In the genomic region with DNA sequence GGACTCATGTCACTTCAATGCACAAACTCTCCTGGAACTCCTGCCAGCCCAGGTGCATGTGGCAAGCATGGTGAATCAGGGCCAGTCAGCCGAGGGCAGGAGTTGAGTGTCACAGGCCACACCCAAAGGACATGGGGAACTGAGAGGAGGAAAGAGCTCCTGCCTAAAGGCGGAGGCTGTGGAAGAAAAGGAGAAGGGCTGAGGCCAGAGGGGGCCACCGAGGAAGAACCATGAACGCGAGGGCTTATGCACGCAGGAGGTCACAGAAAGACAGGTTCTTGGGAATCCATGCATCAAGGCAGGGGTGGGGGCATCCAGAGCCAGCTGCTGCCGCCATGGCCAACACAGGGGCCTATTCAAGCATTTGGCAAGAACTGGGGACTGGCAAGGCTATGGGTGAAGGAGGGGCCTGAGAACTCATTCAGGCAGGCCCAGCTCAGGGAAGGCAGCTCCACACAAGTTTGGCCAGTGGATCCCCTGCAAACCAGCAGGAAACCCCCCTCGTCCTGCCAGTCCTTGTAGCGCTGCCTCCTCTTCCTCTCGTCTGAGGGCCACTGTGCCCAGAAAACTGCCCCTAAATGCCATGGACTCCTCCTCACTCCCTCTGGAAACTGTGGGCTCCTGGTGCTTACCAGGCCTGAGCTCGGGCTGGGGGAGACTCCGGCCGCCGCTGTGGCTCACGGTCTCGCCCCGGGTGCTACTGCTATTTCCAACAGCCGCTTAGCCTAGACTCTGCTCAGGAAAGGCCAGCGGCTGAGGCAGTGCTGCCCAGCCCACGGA, we compare ENCODE assay signal across 8 cellular contexts. TPM values are rescaled to one million over a fixed set of nuclear protein-coding genes. Genes with fewer than 3 reads are reported as not detected.
DNase-seq lines count a peak whose midpoint lies in the region; ATAC-seq and TF ChIP-seq lines count a peak whose summit lies in the region.

No MANE protein-coding gene starts in this region.

- intact Hi-C loops in ascending aorta (cut with DNase I), result loop anchor here (10.0 kb wide), 1 partner anchor 162 kb away; no protein-coding TSS in a partner anchor
- intact Hi-C loops in left colon (cut with DNase I, micrococcal nuclease), result no loop called here

- DNase-seq in ascending aorta (ENCODE audit: low spot score in 2 of 2) (peak in 1 of 2 donors; percentile 81), left colon (peak; percentile 34 to 62), NCI-H2227 (lab: John Stamatoyannopoulos, UW; ENCODE audit: unreplicated experiment) (no peak), NCI-H226 (no peak)

- H3K36me3 ChIP-seq in KMS-11 (ENCODE audit: insufficient read depth), result no peaks in the 10 kb centered on the region
- peaks cover 13 to 15% of the 10 kb centered on the region in 2 donors for H3K36me3 ChIP-seq in ascending aorta
- H3K36me3 ChIP-seq in subcutaneous abdominal adipose tissue (ENCODE audit: control insufficient read depth in 5 of 5, insufficient read depth in 5 of 5, low read length in 5 of 5), result peaks cover 0 to 36% (median 28%) of the 10 kb centered on the region in 5 donors

- H3K79me2 ChIP-seq in KMS-11 (ENCODE audit: insufficient read depth, low read depth), result no peaks in the 10 kb centered on the region

- H4K20me1 ChIP-seq in KMS-11 (ENCODE audit: insufficient read depth), result no peaks in the 10 kb centered on the region

- peak overlapping the region; percentile 87 for H3K4me2 ChIP-seq in KMS-11

- ATAC-seq in left colon, result peak; percentile 19
- no peak for ATAC-seq in GM21381 (IDR thresholded peaks at IDR 0.05; ENCODE audit: unreplicated experiment)
- no peak for ATAC-seq in GM21576 (IDR thresholded peaks at IDR 0.05; ENCODE audit: unreplicated experiment)

- H3K4me3 ChIP-seq in KMS-11 (IDR thresholded peaks at IDR 0.05; ENCODE audit: insufficient read depth, low read depth, low read length), result no peak overlapping the region
- peak overlapping the region; percentile 54 to 76 for H3K4me3 ChIP-seq in ascending aorta
- peak overlapping the region; percentile 64 to 96 (median 76) for H3K4me3 ChIP-seq in subcutaneous abdominal adipose tissue (ENCODE audit: low read depth in 1 of 5, low read length in 5 of 5)

- H3K9ac ChIP-seq in KMS-11 (no peak overlapping the region), subcutaneous abdominal adipose tissue (ENCODE audit: low read length in 5 of 5) (peak overlapping the region; percentile 72 to 98 (median 84))

- H3K4me1 ChIP-seq in KMS-11 (ENCODE audit: low read depth, poor library complexity, severe bottlenecking) (peaks cover 11% of the 10 kb centered on the region), ascending aorta (peaks cover 13 to 28% of the 10 kb centered on the region in 2 donors), subcutaneous abdominal adipose tissue (ENCODE audit: control insufficient read depth in 5 of 5, insufficient read depth in 5 of 5, low read length in 5 of 5) (peaks cover 34 to 70% (median 59%) of the 10 kb centered on the region in 5 donors)

- TF ChIP-seq CTCF in KMS-11 (conservative IDR thresholded peaks at IDR 0.05; ENCODE audit: low read depth, low read length), result no peak
- TF ChIP-seq CTCF in ascending aorta (IDR thresholded peaks at IDR 0.05), result no peak

- H3K27ac ChIP-seq in KMS-11, result no peak overlapping the region
- peak overlapping the region; percentile 94 to 99 for H3K27ac ChIP-seq in ascending aorta
- peak overlapping the region; percentile 99 for H3K27ac ChIP-seq in subcutaneous abdominal adipose tissue (ENCODE audit: low read depth, low read length)

- H3K27me3 ChIP-seq in KMS-11 (ENCODE audit: insufficient read depth, low read depth), result no peaks in the 10 kb centered on the region
- H3K27me3 ChIP-seq in ascending aorta, result no peaks in the 10 kb centered on the region
- H3K27me3 ChIP-seq in subcutaneous abdominal adipose tissue (ENCODE audit: control insufficient read depth in 5 of 5, insufficient read depth in 4 of 5, low read length in 5 of 5), result no peaks in the 10 kb centered on the region

- H3K9me3 ChIP-seq in ascending aorta, result no peaks in the 10 kb centered on the region
- H3K9me3 ChIP-seq in subcutaneous abdominal adipose tissue (ENCODE audit: control insufficient read depth in 5 of 5, low read length in 5 of 5), result no peaks in the 10 kb centered on the region

- H2AFZ ChIP-seq in KMS-11 (ENCODE audit: low read depth), result peak overlapping the region; percentile 93; the same call in 1 of the 2 replicates

RNA-seq across cellular contexts. Expression of a gene that starts 15.4 kb away (rescaled TPM):
- total RNA-seq in ascending aorta (76.0 TPM), left colon (10 to 100 TPM; 12.1 to 13.0 TPM)

RNA-seq across cellular contexts. Expression of a gene that starts 45.4 kb away (rescaled TPM):
- total RNA-seq in ascending aorta, result 26.4 TPM
- total RNA-seq in left colon, result 10 to 100 TPM; 25.3 to 33.2 TPM

Comparison
In these comparisons a context has a peak if more than half of its experiments do, and no peak if none do; other contexts are left out.
1. DNase-seq: peak in left colon (2 of 2); none in NCI-H2227 (single experiment) and NCI-H226 (single experiment).